Comparison of ENCODE assay signal across 8 cellular contexts in genomic region chr14:22837059-22837749, GRCh38. TPM values are rescaled to one million over a fixed set of nuclear protein-coding genes. Genes with fewer than 3 reads are reported as not detected.
DNase-seq lines count a peak whose midpoint lies in the region; ATAC-seq and TF ChIP-seq lines count a peak whose summit lies in the region.

No MANE protein-coding gene starts in this region.

- ATAC-seq in lung (ENCODE audit: insufficient read depth, low FRiP score) = peak; percentile 43

- H3K27me3 ChIP-seq in lung (ENCODE audit: control insufficient read depth, insufficient read depth) (no peaks in the 10 kb centered on the region), thyroid gland (no peaks in the 10 kb centered on the region)

- H3K27ac ChIP-seq in coronary artery (peak overlapping the region; percentile 93 to 99), lung (ENCODE audit: low read depth in 1 of 2, low read length in 1 of 2) (peak overlapping the region; percentile 76 to 89), thyroid gland (peak overlapping the region; percentile 80 to 97 (median 94))

- H3K36me3 ChIP-seq in lung (ENCODE audit: control insufficient read depth in 2 of 2, insufficient read depth in 2 of 2, low read length in 2 of 2) (peaks cover 4 to 20% of the 10 kb centered on the region in 2 donors), thyroid gland (peaks cover 18% of the 10 kb centered on the region in 2 donors)

- H3K4me3 ChIP-seq in coronary artery (peak overlapping the region; percentile 90), lung (peak overlapping the region; percentile 74), thyroid gland (replicated peaks in 1 of 3) (peak overlapping the region; percentile 71 to 95 (median 83))

- DNase-seq in Daoy (ENCODE audit: low read depth) (peak; percentile 72), NCI-H2029 (lab: John Stamatoyannopoulos, UW) (peak; percentile 68), coronary artery (ENCODE audit: low spot score) (peak; percentile 84), lung (ENCODE audit: low spot score) (no peak), thyroid gland (peak; percentile 71 to 75), NCI-H774 (lab: John Stamatoyannopoulos, UW) (no peak)
- DNase-seq in stimulated activated naive CD4-positive, alpha-beta T cell treated with Interleukin-2 at 50 U/mL for 16 hours (lab: John Stamatoyannopoulos, UW) = no peak
- no peak for DNase-seq in stimulated activated CD4-positive, alpha-beta T cell treated with anti-CD3 and anti-CD28 coated beads, Interleukin-12 subunit alpha, Interleukin-12 subunit beta, amount 100 ng/mL, for 4 hours

- peaks cover 0 to 20% of the 10 kb centered on the region in 2 donors for H3K4me1 ChIP-seq in lung (ENCODE audit: control insufficient read depth in 2 of 2, insufficient read depth in 2 of 2, low read length in 2 of 2)
- H3K4me1 ChIP-seq in thyroid gland = peaks cover 15 to 20% of the 10 kb centered on the region in 2 donors

- peak in 1 of 2 donors; percentile 54 for TF ChIP-seq POLR2A in thyroid gland (IDR thresholded peaks at IDR 0.05)

- H3K9me3 ChIP-seq in lung (ENCODE audit: control insufficient read depth in 2 of 2, insufficient read depth in 1 of 2, low read length in 1 of 2) (peaks cover 0 to 2% of the 10 kb centered on the region in 2 donors), thyroid gland (no peaks in the 10 kb centered on the region)

- TF ChIP-seq CTCF in coronary artery (IDR thresholded peaks at IDR 0.05) = no peak
- TF ChIP-seq CTCF in lung (IDR thresholded peaks at IDR 0.05; ENCODE audit: control extremely low read depth, extremely low read depth) = no peak
- no peak for TF ChIP-seq CTCF in thyroid gland (IDR thresholded peaks at IDR 0.05)

- intact Hi-C loops in thyroid gland (cut with DNase I) = no loop called here

- 2 to 3% methylated on average over 60 of the region's 60 CpGs for WGBS in lung, 2 donors
- 2% methylated on average over 39 to 45 of the region's 60 CpGs for WGBS in thyroid gland, 2 donors

RNA-seq across cellular contexts. Expression of gene MMP14, which starts 0.8 kb away (rescaled TPM):
- 158 and 176 TPM in 2 replicates for total RNA-seq in Daoy (2014; rRNA removed; shearing (Covaris generic))
- total RNA-seq in lung (100 to 1,000 TPM; 121 to 162 TPM), thyroid gland (100 to 1,000 TPM in 1 of 4 donors, 10 to 100 TPM in 3; 59.7 to 119 (median 88.5) TPM)
- polyA plus RNA-seq in lung = 100 to 1,000 TPM; 125 to 144 TPM

RNA-seq across cellular contexts. Expression of gene MRPL52, which starts 7.5 kb away (rescaled TPM):
- 174 and 223 TPM in 2 replicates for total RNA-seq in Daoy (2014; rRNA removed; shearing (Covaris generic))
- total RNA-seq in lung = 100 to 1,000 TPM in 1 of 2 donors, 10 to 100 TPM in 1; 27.5 to 102 TPM
- polyA plus RNA-seq in lung = 100 to 1,000 TPM; 105 to 239 TPM
- 100 to 1,000 TPM in 2 of 4 donors, 10 to 100 TPM in 2; 43.7 to 166 (median 76.3) TPM for total RNA-seq in thyroid gland

RNA-seq across cellular contexts. Expression of gene SLC7A7, which starts 22.0 kb away (rescaled TPM):
- 0.51 and 1.8 TPM in 2 replicates for total RNA-seq in Daoy (2014; rRNA removed; shearing (Covaris generic))
- total RNA-seq in lung (10 to 100 TPM; 28.0 to 65.2 TPM), thyroid gland (10 to 100 TPM in 3 of 4 donors, 1 to 10 TPM in 1; 8.4 to 15.1 (median 13.7) TPM)
- polyA plus RNA-seq in lung = 100 to 1,000 TPM in 1 of 2 donors, 10 to 100 TPM in 1; 31.2 to 113 TPM

RNA-seq across cellular contexts. Expression of gene LRP10, which starts 34.3 kb away (rescaled TPM):
- total RNA-seq in Daoy (2014; rRNA removed; shearing (Covaris generic)) = 17.3 and 21.1 TPM in 2 replicates
- total RNA-seq in lung = 100 to 1,000 TPM in 1 of 2 donors, 10 to 100 TPM in 1; 55.2 to 148 TPM
- polyA plus RNA-seq in lung = 100 to 1,000 TPM in 1 of 2 donors, 10 to 100 TPM in 1; 25.7 to 133 TPM
- 100 to 1,000 TPM; 107 to 143 (median 121) TPM for total RNA-seq in thyroid gland

RNA-seq across cellular contexts. Expression of gene REM2, which starts 45.8 kb away (rescaled TPM):
- 0.74 TPM in 1 of 2 replicates, not detected in the other for total RNA-seq in Daoy (2014; rRNA removed; shearing (Covaris generic))
- total RNA-seq in lung (under 1 TPM in 1 of 2 donors, not detected in 1; 0.92 TPM), thyroid gland (1 to 10 TPM in 1 of 4 donors, under 1 TPM in 2, not detected in 1; 0.54 to 1.2 (median 0.89) TPM)
- polyA plus RNA-seq in lung = under 1 TPM; 0.88 to 0.98 TPM

Comparison
In these comparisons a context has a peak if more than half of its experiments do, and no peak if none do; other contexts are left out.
1. DNase-seq: peak in Daoy (single experiment), NCI-H2029 (single experiment), coronary artery (single experiment) and thyroid gland (2 of 2); none in lung (single experiment), stimulated activated naive CD4-positive, alpha-beta T cell treated with Interleukin-2 at 50 U/mL for 16 hours (single experiment), NCI-H774 (single experiment) and stimulated activated CD4-positive, alpha-beta T cell treated with anti-CD3 and anti-CD28 coated beads, Interleukin-12 subunit alpha, Interleukin-12 subunit beta, amount 100 ng/mL, for 4 hours (single experiment).
2. Peak in every context shown above with its lines, with median percentiles within 50 percentile points of each other: H3K27ac ChIP-seq and H3K4me3 ChIP-seq.